In the genomic region with DNA sequence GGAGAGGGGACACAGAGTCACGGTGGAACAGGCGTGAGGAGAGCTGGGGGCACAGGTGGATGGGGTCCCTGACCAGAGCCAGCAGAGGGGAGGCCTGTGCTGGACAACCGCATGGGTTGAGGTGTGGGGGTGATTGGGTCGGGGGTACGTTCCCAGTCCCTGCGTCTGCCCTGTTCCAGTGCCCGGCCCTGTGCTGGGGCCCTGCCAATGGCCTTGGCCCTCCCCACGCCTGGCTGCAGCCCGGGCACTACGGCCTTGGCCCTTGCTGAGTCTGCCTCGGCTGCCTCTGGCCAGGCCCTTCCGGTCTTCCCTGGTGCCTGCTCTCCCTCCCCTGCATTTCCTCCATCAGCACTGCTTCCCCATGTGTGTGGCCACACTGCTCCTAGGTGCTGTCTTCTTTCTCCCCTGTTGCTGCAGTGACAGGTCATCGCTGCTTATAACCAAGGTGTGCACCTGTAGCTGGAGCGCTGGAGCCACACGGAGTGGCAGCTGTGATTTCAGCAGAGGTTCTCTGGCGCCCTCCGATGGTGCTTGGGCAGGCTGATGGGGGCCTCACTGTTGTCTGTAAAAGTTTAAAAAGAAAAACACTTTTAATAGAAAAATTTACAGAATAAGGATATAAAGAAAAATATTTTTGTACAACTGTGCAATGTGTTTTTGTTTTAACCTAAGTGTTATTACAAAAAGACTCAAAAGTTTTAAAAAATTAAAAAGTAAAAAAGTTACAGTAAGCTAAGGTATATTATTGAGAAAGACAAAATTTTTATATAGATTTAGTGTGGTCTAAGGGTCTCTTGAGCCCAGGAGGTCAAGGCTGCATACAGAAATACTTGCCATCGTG, we compare ENCODE assay signal across 9 cellular contexts. TPM values are rescaled to one million over a fixed set of nuclear protein-coding genes. Genes with fewer than 3 reads are reported as not detected.
A peak's percentile ranks its signal among the peaks of the same experiment; 100 is the strongest.
DNase-seq lines count a peak whose midpoint lies in the region; ATAC-seq, FAIRE-seq and TF ChIP-seq lines count a peak whose summit lies in the region.
"Had no signal": no experiment of that assay in that cellular context is flagged by ENCODE, and none has a peak within 500 bp of the region (broad histone marks: within the 10 kb centered on the region; RNA-seq: fewer than 3 reads in every experiment).

No MANE protein-coding gene starts in this region.

- H3K9me3 Mint-ChIP-seq in CD4-positive, alpha-beta T cell = no peaks in the 10 kb centered on the region
- H3K9me3 Mint-ChIP-seq in activated CD8-positive, alpha-beta memory T cell treated with anti-CD3 and anti-CD28 coated beads, Interleukin-2, amount 10 ng/mL, durations not matched to agents 7 days and 5 days (ENCODE audit: low read depth) = no peaks in the 10 kb centered on the region

- POLR2A ChIA-PET in CD4-positive, alpha-beta T cell (lab: Charles Lee) = no interaction called here

- no peaks in the 10 kb centered on the region for H3K9me3 ChIP-seq in CD4-positive, alpha-beta T cell (ENCODE audit: control insufficient read depth, low read length)
- H3K9me3 ChIP-seq in pancreas = no peaks in the 10 kb centered on the region

- H3K27me3 Mint-ChIP-seq in CD4-positive, alpha-beta T cell = no peaks in the 10 kb centered on the region
- H3K27me3 Mint-ChIP-seq in activated CD8-positive, alpha-beta memory T cell treated with anti-CD3 and anti-CD28 coated beads, Interleukin-2, amount 10 ng/mL, durations not matched to agents 7 days and 5 days = no peaks in the 10 kb centered on the region

- peaks cover 23% of the 10 kb centered on the region for H3K36me3 Mint-ChIP-seq in CD4-positive, alpha-beta T cell (ENCODE audit: low read depth)
- no peaks in the 10 kb centered on the region for H3K36me3 Mint-ChIP-seq in activated CD8-positive, alpha-beta memory T cell treated with anti-CD3 and anti-CD28 coated beads, Interleukin-2, amount 10 ng/mL, durations not matched to agents 7 days and 5 days

- peak; percentile 76 for ATAC-seq in CD4-positive, alpha-beta T cell (ENCODE audit: poor library complexity)
- ATAC-seq in GM21526 (IDR thresholded peaks at IDR 0.05; ENCODE audit: low FRiP score, unreplicated experiment) = peak; percentile 59
- ATAC-seq in activated CD8-positive, alpha-beta memory T cell treated with anti-CD3 and anti-CD28 coated beads, Interleukin-2, amount 10 ng/mL, durations not matched to agents 7 days and 5 days = peak; percentile 63
- ATAC-seq in pancreas = peak; percentile 56 to 78 (median 73)
- ATAC-seq in omental fat pad (ENCODE audit: low FRiP score) = no peak
- ATAC-seq in GM18870 (IDR thresholded peaks at IDR 0.05; ENCODE audit: unreplicated experiment) = no peak

- H3K27ac ChIP-seq in CD4-positive, alpha-beta T cell (ENCODE audit: low read depth, low read length) = no peak overlapping the region
- no peak overlapping the region for H3K27ac ChIP-seq in pancreas

- TF ChIP-seq CTCF in CD4-positive, alpha-beta T cell (IDR thresholded peaks at IDR 0.05) = peak; percentile 44
- peak; percentile 71 for TF ChIP-seq CTCF in fibroblast of villous mesenchyme (IDR thresholded peaks at IDR 0.05; ENCODE audit: insufficient read depth, low read depth, low read length)
- TF ChIP-seq CTCF in pancreas (IDR thresholded peaks at IDR 0.05) = peak in 3 of 4 donors; percentile 54 to 55 (median 55)
- peak in 1 of 3 donors; percentile 15 for TF ChIP-seq CTCF in omental fat pad (IDR thresholded peaks at IDR 0.05)

- no peak overlapping the region for H3K4me3 Mint-ChIP-seq in CD4-positive, alpha-beta T cell
- H3K4me3 Mint-ChIP-seq in activated CD8-positive, alpha-beta memory T cell treated with anti-CD3 and anti-CD28 coated beads, Interleukin-2, amount 10 ng/mL, durations not matched to agents 7 days and 5 days = no peak overlapping the region

- no peak overlapping the region for H3K4me3 ChIP-seq in fibroblast of villous mesenchyme (ENCODE audit: low read depth, low read length)
- H3K4me3 ChIP-seq in pancreas = no peak overlapping the region

- peak; percentile 16 to 57 (median 42) for DNase-seq in CD4-positive, alpha-beta T cell
- DNase-seq in NCI-H2171 (lab: John Stamatoyannopoulos, UW) = peak; percentile 3
- peak; percentile 62 for DNase-seq in activated CD8-positive, alpha-beta memory T cell treated with anti-CD3 and anti-CD28 coated beads, Interleukin-2, amount 10 ng/mL, durations not matched to agents 7 days and 5 days
- DNase-seq in fibroblast of villous mesenchyme (ENCODE audit: low read depth) = peak; percentile 30
- DNase-seq in pancreas = peak; percentile 59 to 84 (median 76)
- DNase-seq in omental fat pad (ENCODE audit: low spot score) = no peak

- H3K4me1 Mint-ChIP-seq in CD4-positive, alpha-beta T cell (ENCODE audit: low read depth) = peaks cover 25% of the 10 kb centered on the region
- peaks cover 4% of the 10 kb centered on the region for H3K4me1 Mint-ChIP-seq in activated CD8-positive, alpha-beta memory T cell treated with anti-CD3 and anti-CD28 coated beads, Interleukin-2, amount 10 ng/mL, durations not matched to agents 7 days and 5 days

- 31 to 32% methylated on average over 17 to 18 of the region's 18 CpGs for WGBS in pancreas, 2 donors

- intact Hi-C loops in CD4-positive, alpha-beta T cell (cut with DNase I, micrococcal nuclease) = no loop called here
- intact Hi-C loops in pancreas (cut with DNase I) = loop anchor here (2.0 to 10.0 kb wide), 4 partner anchors 54 to 145 kb away; no protein-coding TSS in a partner anchor

- H3K27me3 ChIP-seq in CD4-positive, alpha-beta T cell (ENCODE audit: control insufficient read depth, insufficient read depth, low read length) = no peaks in the 10 kb centered on the region
- H3K27me3 ChIP-seq in pancreas = no peaks in the 10 kb centered on the region

- H3K4me1 ChIP-seq in pancreas = peaks cover 9 to 30% (median 10%) of the 10 kb centered on the region in 3 donors

- no peak for FAIRE-seq in pancreas (lab: Jason Lieb, UNC)

- CTCF ChIA-PET in CD4-positive, alpha-beta T cell (lab: Charles Lee) = interaction anchor here (0.6 to 3.1 kb wide), 6 partner anchors 12 to 198 kb away, joined by 3 to 23 read pairs (median 4); a partner anchor contains a TSS
- CTCF ChIA-PET in activated CD8-positive, alpha-beta memory T cell treated with anti-CD3 and anti-CD28 coated beads, Interleukin-2, amount 10 ng/mL, durations not matched to agents 7 days and 5 days (lab: Charles Lee) = interaction anchor here (0.6 to 10.0 kb wide), 14 partner anchors 9 to 152 kb away, joined by 3 to 210 read pairs (median 5); a partner anchor contains a TSS

- no peak overlapping the region for H3K27ac Mint-ChIP-seq in CD4-positive, alpha-beta T cell
- H3K27ac Mint-ChIP-seq in activated CD8-positive, alpha-beta memory T cell treated with anti-CD3 and anti-CD28 coated beads, Interleukin-2, amount 10 ng/mL, durations not matched to agents 7 days and 5 days = no peak overlapping the region

- no peaks in the 10 kb centered on the region for H3K36me3 ChIP-seq in pancreas

RNA-seq across cellular contexts. Expression of a gene that starts 45.2 kb away (rescaled TPM):
- total RNA-seq in CD4-positive, alpha-beta T cell = not detected
- total RNA-seq in activated CD8-positive, alpha-beta memory T cell treated with anti-CD3 and anti-CD28 coated beads, Interleukin-2, amount 10 ng/mL, durations not matched to agents 7 days and 5 days = under 1 TPM in 1 of 2 experiments, not detected in 1; 0.33 TPM
- total RNA-seq in fibroblast of villous mesenchyme = 1.3 TPM in 1 of 2 replicates, not detected in the other
- total RNA-seq in pancreas = 100 to 1,000 TPM in 4 of 6 donors, 10 to 100 TPM in 2; 70.9 to 405 (median 172) TPM
- 10 to 100 TPM; 32.5 to 98.0 TPM for polyA plus RNA-seq in pancreas
- total RNA-seq in omental fat pad = 1 to 10 TPM in 2 of 4 donors, not detected in 2; 1.5 to 3.5 TPM
- total RNA-seq: mononuclear cell had no signal

RNA-seq across cellular contexts. Expression of a gene that starts 59.4 kb away (rescaled TPM):
- total RNA-seq in CD4-positive, alpha-beta T cell = 10 to 100 TPM; 30.3 to 31.7 TPM
- total RNA-seq in activated CD8-positive, alpha-beta memory T cell treated with anti-CD3 and anti-CD28 coated beads, Interleukin-2, amount 10 ng/mL, durations not matched to agents 7 days and 5 days = 1 to 10 TPM; 8.5 to 9.6 TPM
- total RNA-seq in fibroblast of villous mesenchyme (11.0 and 11.2 TPM in 2 replicates), pancreas (10 to 100 TPM; 15.2 to 20.0 (median 17.4) TPM), omental fat pad (10 to 100 TPM; 11.0 to 15.8 (median 12.0) TPM)
- polyA plus RNA-seq in pancreas = 1 to 10 TPM; 5.9 to 7.7 TPM

Comparison
In these comparisons a context has a peak if more than half of its experiments do, and no peak if none do; other contexts are left out.
1. ATAC-seq: peak in CD4-positive, alpha-beta T cell (single experiment), GM21526 (single experiment), activated CD8-positive, alpha-beta memory T cell treated with anti-CD3 and anti-CD28 coated beads, Interleukin-2, amount 10 ng/mL, durations not matched to agents 7 days and 5 days (single experiment) and pancreas (4 of 4); none in omental fat pad (single experiment) and GM18870 (single experiment).
2. RNA of a gene that starts 45.2 kb away (total RNA-seq): 70.9 to 405 TPM in pancreas; 1.5 to 3.5 TPM in omental fat pad, 1.3 TPM in fibroblast of villous mesenchyme, 0.33 TPM in activated CD8-positive, alpha-beta memory T cell treated with anti-CD3 and anti-CD28 coated beads, Interleukin-2, amount 10 ng/mL, durations not matched to agents 7 days and 5 days and not detected in CD4-positive, alpha-beta T cell; every median in the first group is over 10 times any median in the second.
3. intact Hi-C loops: an anchor here in pancreas (2.0 to 10.0 kb wide); none called in CD4-positive, alpha-beta T cell.